Comparison of ENCODE assay signal across 8 cellular contexts in genomic region chr17:81392909-81393654, GRCh38. TPM values are rescaled to one million over a fixed set of nuclear protein-coding genes. Genes with fewer than 3 reads are reported as not detected.
DNase-seq lines count a peak whose midpoint lies in the region.

No MANE protein-coding gene starts in this region.

- peak overlapping the region; percentile 67 to 84 for H3K4me3 ChIP-seq in stomach smooth muscle (ENCODE audit: low read length in 2 of 2)

- H3K9ac ChIP-seq in stomach smooth muscle (ENCODE audit: low read length in 2 of 2), result peak overlapping the region; percentile 84 to 88

- H3K36me3 ChIP-seq in stomach smooth muscle (ENCODE audit: control insufficient read depth in 2 of 2, insufficient read depth in 2 of 2, low read length in 2 of 2), result no peaks in the 10 kb centered on the region

- 1 to 3% (median 1%) methylated on average over 76 to 93 of the region's 93 CpGs for WGBS in adipose tissue, 3 donors

- H3K4me1 ChIP-seq in stomach smooth muscle (ENCODE audit: control insufficient read depth, insufficient read depth, low read length), result peaks cover 62% of the 10 kb centered on the region

- DNase-seq in NCI-H1105 treated with DMSO at 0.1 percent for 48 hours (lab: John Stamatoyannopoulos, UW) (peak; percentile 9), NCI-H1105 (lab: John Stamatoyannopoulos, UW) (no peak), inferior parietal cortex (ENCODE audit: extremely low spot score) (peak; percentile 36), NCI-H128 (lab: John Stamatoyannopoulos, UW; ENCODE audit: unreplicated experiment) (no peak), T-helper 1 cell (no peak)
- no peak for DNase-seq in activated CD4-positive, CD25-positive, alpha-beta regulatory T cell treated with anti-CD3 and anti-CD28 coated beads, Interleukin-2, amount 50 U/mL, for 72 hours

- no peaks in the 10 kb centered on the region for H3K9me3 ChIP-seq in stomach smooth muscle (ENCODE audit: control insufficient read depth in 2 of 2, low read length in 2 of 2)

- no peaks in the 10 kb centered on the region for H3K27me3 ChIP-seq in stomach smooth muscle (ENCODE audit: control insufficient read depth in 1 of 2, insufficient read depth in 2 of 2, low read length in 2 of 2)

- H3K27ac ChIP-seq in adipose tissue (ENCODE audit: low read depth, low read length) (peak overlapping the region; percentile 65), stomach smooth muscle (ENCODE audit: low read length) (peak overlapping the region; percentile 98)

RNA-seq across cellular contexts. Expression of gene BAHCC1, which starts 2.2 kb away (rescaled TPM):
- polyA plus RNA-seq in adipose tissue, result 10 to 100 TPM in 2 of 3 donors, 1 to 10 TPM in 1; 5.6 to 14.4 (median 12.9) TPM

Comparison
In these comparisons a context has a peak if more than half of its experiments do, and no peak if none do; other contexts are left out.
1. DNase-seq: peak in NCI-H1105 treated with DMSO at 0.1 percent for 48 hours (single experiment) and inferior parietal cortex (single experiment); none in NCI-H1105 (single experiment), activated CD4-positive, CD25-positive, alpha-beta regulatory T cell treated with anti-CD3 and anti-CD28 coated beads, Interleukin-2, amount 50 U/mL, for 72 hours (single experiment), NCI-H128 (single experiment) and T-helper 1 cell (0 of 5).